18 cellular contexts compared by ENCODE assay signal in genomic region chr12:95553202-95553943, GRCh38. TPM values are rescaled to one million over a fixed set of nuclear protein-coding genes. Genes with fewer than 3 reads are reported as not detected.
A peak's percentile ranks its signal among the peaks of the same experiment; 100 is the strongest.
DNase-seq lines count a peak whose midpoint lies in the region; ATAC-seq, FAIRE-seq and TF ChIP-seq lines count a peak whose summit lies in the region.
"Had no signal": no experiment of that assay in that cellular context is flagged by ENCODE, and none has a peak within 500 bp of the region (broad histone marks: within the 10 kb centered on the region; RNA-seq: fewer than 3 reads in every experiment).

No MANE protein-coding gene starts in this region.

- no peak for TF ChIP-seq CTCF in K562 (IDR thresholded peaks at IDR 0.05 in 2 of 3, conservative IDR thresholded peaks at IDR 0.05 in 1 of 3; ENCODE audit: insufficient read depth in 2 of 3, low read depth in 1 of 3, low read length in 3 of 3)

- CTCF ChIA-PET in CD8-positive, alpha-beta memory T cell (lab: Charles Lee) = interaction anchor here (0.7 kb wide), 1 partner anchor 19 kb away, joined by 3 read pairs; no protein-coding TSS in a partner anchor
- CTCF ChIA-PET in K562 (lab: Yijun Ruan, JAX; ENCODE audit: low intra/inter-chr PET ratio) = no interaction called here

- no peak for TF ChIP-seq RAD21 in K562 (CRISPR knock-in tag; conservative IDR thresholded peaks at IDR 0.05 in 1 of 2, IDR thresholded peaks at IDR 0.05 in 1 of 2)

- no peaks in the 10 kb centered on the region for H3K36me3 ChIP-seq in CD8-positive, alpha-beta memory T cell (ENCODE audit: insufficient read depth, low read length)
- no peaks in the 10 kb centered on the region for H3K36me3 ChIP-seq in K562 (ENCODE audit: control insufficient read depth, insufficient read depth, low read length)
- H3K36me3 ChIP-seq: pancreas had no signal

- TF ChIP-seq EP300 in K562 (IDR thresholded peaks at IDR 0.05; ENCODE audit: low read length) = no peak

- ATAC-seq in K562 (no peak), HG02610 (IDR thresholded peaks at IDR 0.05; ENCODE audit: unreplicated experiment) (no peak)
- ATAC-seq: pancreas had no signal

- 22% methylated on average over 5 of the region's 5 CpGs for WGBS in K562 (ENCODE audit: insufficient coverage, low coverage, missing lambda C conversion rate)

- DNase-seq in NK-92 treated with Interleukin-12 subunit alpha and Interleukin-12 subunit beta, amount 100 ng/mL, for 24 hours (lab: John Stamatoyannopoulos, UW) = peak; percentile 24
- DNase-seq in NK-92 (lab: John Stamatoyannopoulos, UW; ENCODE audit: unreplicated experiment) (no peak), NOMO-1 treated with dmso at 0.1 percent for 144 hours (lab: John Stamatoyannopoulos, UW; ENCODE audit: unreplicated experiment) (peak; percentile 61), K562 (ENCODE audit: extremely low read depth in 1 of 4, low spot score in 3 of 4) (no peak), NCI-H524 (lab: John Stamatoyannopoulos, UW) (no peak)
- no peak for DNase-seq in CD8-positive, alpha-beta memory T cell
- no peak for DNase-seq in stimulated activated naive CD4-positive, alpha-beta T cell (lab: John Stamatoyannopoulos, UW)
- DNase-seq: activated gamma-delta T cell treated with Interleukin-2 at 50 U/mL for 16 hours; effector CD4-positive, alpha-beta T cell; IMR-90; NCI-H1436 treated with DMSO at 0.1 percent for 48 hours; NCI-H446; pancreas; SK-N-SH had no signal

- peaks cover 11 to 13% of the 10 kb centered on the region in 2 donors for H3K27me3 Mint-ChIP-seq in CD8-positive, alpha-beta memory T cell

- no peak overlapping the region for H3K4me3 ChIP-seq in CD8-positive, alpha-beta memory T cell (ENCODE audit: low read length)
- H3K4me3 ChIP-seq in K562 = no peak overlapping the region
- H3K4me3 ChIP-seq: pancreas had no signal

- no peak overlapping the region for H3K27ac ChIP-seq in CD8-positive, alpha-beta memory T cell (ENCODE audit: low read depth, low read length)
- no peak overlapping the region for H3K27ac ChIP-seq in K562 (ENCODE audit: extremely low read depth, low read depth, low read length)
- H3K27ac ChIP-seq: 22Rv1, C4-2B, pancreas had no signal

- POLR2A ChIA-PET in CD8-positive, alpha-beta memory T cell (lab: Charles Lee) = no interaction called here
- POLR2A ChIA-PET in K562 (lab: Yijun Ruan, JAX) = no interaction called here

- H3K36me3 Mint-ChIP-seq in CD8-positive, alpha-beta memory T cell = peaks cover 0 to 4% (median 0%) of the 10 kb centered on the region in 3 donors

- no TSS peak for BruUV-seq in K562 (replicated peaks; lab: Mats Ljungman, UMichigan)

- no peaks in the 10 kb centered on the region for H3K79me2 ChIP-seq in K562 (ENCODE audit: control insufficient read depth, insufficient read depth, low read length)

- in situ Hi-C loops in K562 (cut with MboI) = no loop called here

- H3K4me2 ChIP-seq in K562 (ENCODE audit: insufficient read depth, low read length) = no peak overlapping the region
- H3K4me2 ChIP-seq: SK-N-SH had no signal

- peak overlapping the region in 6 of 8 donors; percentile 20 to 76 (median 61) for H3K27ac Mint-ChIP-seq in CD8-positive, alpha-beta memory T cell

- H3K27me3 ChIP-seq in CD8-positive, alpha-beta memory T cell (ENCODE audit: insufficient read depth, low read length, poor library complexity, severe bottlenecking) = no peaks in the 10 kb centered on the region
- no peaks in the 10 kb centered on the region for H3K27me3 ChIP-seq in K562 (ENCODE audit: control insufficient read depth in 2 of 2, insufficient read depth in 2 of 2, low read length in 2 of 2)
- H3K27me3 ChIP-seq: pancreas had no signal

- TF ChIP-seq POLR2A in K562 (conservative IDR thresholded peaks at IDR 0.05) = no peak

- H3K9me1 ChIP-seq in K562 (ENCODE audit: control insufficient read depth, insufficient read depth, low read length) = no peaks in the 10 kb centered on the region

- H3K4me3 Mint-ChIP-seq in CD8-positive, alpha-beta memory T cell = peak overlapping the region; percentile 20 to 84 (median 50)

- H2AFZ ChIP-seq in K562 (ENCODE audit: low read depth, low read length) = 0 out of 2 replicates have a peak overlapping the region, but pooled peaks have one; percentile 34

- no peaks in the 10 kb centered on the region for H4K20me1 ChIP-seq in K562 (replicated peaks; ENCODE audit: control insufficient read depth, insufficient read depth, low read length)

- intact Hi-C loops in K562 (cut with micrococcal nuclease) = no loop called here

- H3K9ac ChIP-seq in K562 (ENCODE audit: insufficient read depth in 1 of 2, low read depth in 2 of 2, low read length in 2 of 2) = no peak overlapping the region; a peak in 1 of 4 replicates
- H3K9ac ChIP-seq: SK-N-SH had no signal

- H3K9me3 ChIP-seq in CD8-positive, alpha-beta memory T cell (ENCODE audit: low read length) = no peaks in the 10 kb centered on the region
- peaks cover 8% of the 10 kb centered on the region; the same call in 1 of the 2 replicates for H3K9me3 ChIP-seq in K562 (replicated peaks; ENCODE audit: control insufficient read depth, insufficient read depth, low read depth, low read length)
- H3K9me3 ChIP-seq: pancreas, SK-N-SH had no signal

- FAIRE-seq in K562 (lab: Jason Lieb, UNC) = no peak
- FAIRE-seq: pancreas had no signal

- peaks cover 15 to 52% (median 15%) of the 10 kb centered on the region in 3 donors for H3K4me1 Mint-ChIP-seq in CD8-positive, alpha-beta memory T cell

- peaks cover 19% of the 10 kb centered on the region for H3K4me1 ChIP-seq in CD8-positive, alpha-beta memory T cell (ENCODE audit: insufficient read depth, low read length)
- peaks cover 6% of the 10 kb centered on the region in 2 experiments; a peak in 4 of 5 replicates for H3K4me1 ChIP-seq in K562 (replicated peaks in 1 of 2; ENCODE audit: control insufficient read depth in 2 of 2, insufficient read depth in 2 of 2, low read length in 2 of 2)
- H3K4me1 ChIP-seq: pancreas had no signal

- H3K9me3 Mint-ChIP-seq in CD8-positive, alpha-beta memory T cell = peaks cover 0 to 4% (median 0%) of the 10 kb centered on the region in 5 donors

TF ChIP-seq in K562, 482 proteins besides CTCF, POLR2A, EP300 and RAD21:
- TF ChIP-seq SNIP1 (IDR thresholded peaks at IDR 0.05; ENCODE audit: low read depth) = no peak
- peak; percentile 53 for TF ChIP-seq MEIS2 (IDR thresholded peaks at IDR 0.05; ENCODE audit: partially characterized antibody)

RNA-seq across cellular contexts. Expression of gene USP44, which starts 2.1 kb away (rescaled TPM):
- 1 to 10 TPM; 5.8 to 7.1 TPM for total RNA-seq in CD8-positive, alpha-beta memory T cell
- 3.2 TPM for polyA plus RNA-seq in CD8-positive, alpha-beta memory T cell
- 4.8 and 8.7 TPM in 2 replicates for total RNA-seq in K562 (2011; cell fraction: chromatin; rRNA removed; ENCODE audit: low replicate concordance)
- 1.4 and 1.7 TPM in 2 replicates for total RNA-seq in K562 (2011; cell fraction: nucleolus; rRNA removed)
- 4.2 and 8.9 TPM in 2 replicates for total RNA-seq in K562 (2011; cell fraction: nucleoplasm; rRNA removed)
- total RNA-seq in K562 (2014; rRNA removed) = 2.8 and 5.7 TPM in 2 replicates
- 3.4 and 4.0 TPM in 2 replicates for total RNA-seq in K562 (2014; rRNA removed; fragmentation: Illumina TruSeq; extraction: Trizol)
- total RNA-seq in K562 (2015; rRNA removed; fragmentation: Illumina TruSeq; extraction: Trizol) = 2.1 and 3.3 TPM in 2 replicates
- total RNA-seq in K562 (2021) = 2.1 and 3.0 TPM in 2 replicates
- polyA plus RNA-seq in K562 (2011; rRNA removed) = 3.1 and 4.2 TPM in 2 replicates
- polyA plus RNA-seq in K562 (2011; cell fraction: cytosol; rRNA removed) = 0.91 and 1.9 TPM in 2 replicates
- 3.0 and 3.1 TPM in 2 replicates for polyA plus RNA-seq in K562 (2011; cell fraction: nucleus; rRNA removed)
- polyA plus RNA-seq in K562 (2012) = 1.7 and 2.8 TPM in 2 replicates
- polyA plus RNA-seq in K562 (2014; fragmentation: Illumina TruSeq; extraction: Trizol) = 2.8 and 2.9 TPM in 2 replicates
- polyA plus RNA-seq in K562 (2014; fragmentation: Nextera tagmentation; extraction: Ambion mirVana) = 1 to 10 TPM; 2.1 to 2.4 TPM
- 2.3 and 2.9 TPM in 2 replicates for polyA plus RNA-seq in K562 (2014; rRNA removed)
- 14.8 and 19.0 TPM in 2 replicates for polyA minus RNA-seq in K562 (2011; rRNA and poly(A)+ RNA removed)
- polyA minus RNA-seq in K562 (2011; cell fraction: cytosol; rRNA and poly(A)+ RNA removed) = 1.4 and 1.7 TPM in 2 replicates
- 2.2 and 2.6 TPM in 2 replicates for polyA minus RNA-seq in K562 (2011; cell fraction: nucleus; rRNA and poly(A)+ RNA removed)
- total RNA-seq: H4 had no signal

Comparison
In these comparisons a context has a peak if more than half of its experiments do, and no peak if none do; other contexts are left out.
1. DNase-seq: peak in NK-92 treated with Interleukin-12 subunit alpha and Interleukin-12 subunit beta, amount 100 ng/mL, for 24 hours (single experiment) and NOMO-1 treated with dmso at 0.1 percent for 144 hours (single experiment); none in NK-92 (single experiment), CD8-positive, alpha-beta memory T cell (0 of 5), K562 (0 of 4), NCI-H524 (0 of 2) and stimulated activated naive CD4-positive, alpha-beta T cell (0 of 6).